Comparison of ENCODE assay signal across 1 cellular context in the genomic region with DNA sequence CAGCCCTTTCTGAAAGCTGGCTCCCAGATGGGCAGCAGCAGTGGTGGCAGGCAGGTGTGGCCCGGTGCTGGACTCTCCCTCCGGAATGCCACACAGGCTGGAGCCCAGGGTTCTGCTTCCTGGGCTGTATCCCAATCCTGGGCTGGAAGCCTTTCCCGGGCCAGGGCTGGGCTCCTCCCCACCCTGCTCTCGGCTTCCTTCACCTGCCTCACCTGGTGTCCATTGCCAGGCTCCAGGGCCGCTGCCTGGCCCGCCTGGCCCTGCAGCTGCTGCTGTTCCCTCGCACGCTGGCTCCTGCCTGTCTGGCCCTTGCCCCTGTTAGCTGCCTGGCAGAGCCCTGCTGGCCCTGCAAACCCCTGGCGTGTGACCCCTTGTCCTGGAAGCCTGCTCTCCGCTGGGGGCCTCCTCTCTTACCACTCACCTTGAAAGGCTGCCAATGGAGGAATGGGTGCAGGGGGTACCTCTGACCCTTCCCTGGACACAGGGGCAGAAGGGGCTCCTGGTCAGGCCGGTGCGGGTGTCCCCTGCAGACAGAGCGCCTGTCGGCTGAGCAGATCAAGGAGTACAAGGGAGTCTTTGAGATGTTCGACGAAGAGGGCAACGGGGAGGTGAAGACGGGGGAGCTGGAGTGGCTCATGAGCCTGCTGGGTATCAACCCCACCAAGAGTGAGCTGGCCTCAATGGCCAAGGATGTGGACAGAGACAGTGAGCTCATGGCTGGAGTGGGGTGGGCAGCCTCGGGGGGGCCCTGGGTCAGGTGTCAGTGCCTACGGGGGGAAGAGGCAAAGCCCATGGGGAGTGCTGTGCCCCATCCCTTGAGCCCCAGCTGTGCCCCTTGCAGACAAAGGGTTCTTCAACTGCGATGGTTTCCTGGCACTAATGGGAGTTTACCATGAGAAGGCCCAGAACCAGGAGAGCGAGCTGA.
TF ChIP-seq lines count a peak whose summit lies in the region.

No MANE protein-coding gene starts in this region.

TF ChIP-seq in H1, 55 proteins besides CTCF, POLR2A, EP300 and RAD21:
- TF ChIP-seq TBP (IDR thresholded peaks at IDR 0.05; ENCODE audit: low read depth, low read length) = no peak
- TF ChIP-seq SIRT6 (IDR thresholded peaks at IDR 0.05; ENCODE audit: low read length) = no peak
- no peak for TF ChIP-seq TCF12 (IDR thresholded peaks at IDR 0.05; ENCODE audit: low read depth, low read length)
- TF ChIP-seq EGR1 (IDR thresholded peaks at IDR 0.05; ENCODE audit: borderline replicate concordance, low read depth, low read length) = no peak
- no peak for TF ChIP-seq HDAC6 (IDR thresholded peaks at IDR 0.05; ENCODE audit: low read depth, low read length)
- TF ChIP-seq JUND (IDR thresholded peaks at IDR 0.05; ENCODE audit: low read length) = no peak
- no peak for TF ChIP-seq ATF2 (IDR thresholded peaks at IDR 0.05; ENCODE audit: low read length)
- no peak for TF ChIP-seq FOSL1 (IDR thresholded peaks at IDR 0.05; ENCODE audit: insufficient read depth, low read depth, low read length)
